11 cellular contexts compared by ENCODE assay signal in the genomic region with DNA sequence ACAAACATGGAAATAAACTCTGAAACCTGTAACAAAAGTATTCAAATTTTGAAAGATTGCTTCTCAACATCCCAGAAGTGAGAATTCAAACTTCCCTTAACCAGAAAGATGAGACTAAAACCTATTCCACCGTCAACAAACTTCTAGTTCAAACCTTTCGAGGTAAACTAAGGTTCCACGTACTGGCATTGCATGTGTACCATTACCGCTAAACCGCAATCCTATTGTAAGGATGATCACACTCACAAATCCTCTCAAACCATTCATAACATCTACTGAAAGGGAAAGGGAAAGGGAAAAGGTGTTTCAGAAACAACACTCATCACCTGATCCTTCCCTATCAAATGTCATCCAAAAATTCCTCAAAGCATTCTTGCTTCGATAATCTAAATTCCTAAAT. TPM values are rescaled to one million over a fixed set of nuclear protein-coding genes. Genes with fewer than 3 reads are reported as not detected.
DNase-seq lines count a peak whose midpoint lies in the region; ATAC-seq and TF ChIP-seq lines count a peak whose summit lies in the region.
"Had no signal": no experiment of that assay in that cellular context is flagged by ENCODE, and none has a peak within 500 bp of the region (broad histone marks: within the 10 kb centered on the region; RNA-seq: fewer than 3 reads in every experiment).

No MANE protein-coding gene starts in this region.

- TF ChIP-seq CTCF in gastroesophageal sphincter (IDR thresholded peaks at IDR 0.05) (no peak), stomach (IDR thresholded peaks at IDR 0.05) (no peak), GM20000 (IDR thresholded peaks at IDR 0.05; ENCODE audit: extremely low read depth, missing control alignments) (no peak)

- H3K4me1 ChIP-seq in gastroesophageal sphincter (peaks cover 6 to 77% (median 14%) of the 10 kb centered on the region in 3 donors), stomach (peaks cover 27 to 82% (median 67%) of the 10 kb centered on the region in 4 donors)

- TF ChIP-seq EP300 in gastroesophageal sphincter (IDR thresholded peaks at IDR 0.05) (no peak), stomach (IDR thresholded peaks at IDR 0.05) (no peak)

- peaks cover 35% of the 10 kb centered on the region for H3K4me1 Mint-ChIP-seq in activated T-helper 1 cell treated with anti-CD3 and anti-CD28 coated beads, Interleukin-12 subunit alpha, Interleukin-12 subunit beta, Interleukin-2, Interleukin-4 antibody, amounts not matched to agents 30 ng/mL and 10 ng/mL and 1 ng/mL, durations not matched to agents 14 hours and 24 hours and 36 hours (ENCODE audit: low read depth)

- WGBS in gastroesophageal sphincter (ENCODE audit: low coverage in 1 of 2), 2 donors, result 76% methylated on average over 6 of the region's 6 CpGs
- WGBS in stomach, 5 donors, result 62 to 75% (median 69%) methylated on average over 6 of the region's 6 CpGs

- peak overlapping the region in 1 of 2 donors; percentile 89 for H3K4me3 ChIP-seq in gastroesophageal sphincter
- H3K4me3 ChIP-seq in stomach, result peak overlapping the region; percentile 93 to 100 (median 97)

- H3K27me3 Mint-ChIP-seq in activated T-helper 1 cell treated with anti-CD3 and anti-CD28 coated beads, Interleukin-12 subunit alpha, Interleukin-12 subunit beta, Interleukin-2, Interleukin-4 antibody, amounts not matched to agents 30 ng/mL and 10 ng/mL and 1 ng/mL, durations not matched to agents 14 hours and 24 hours and 36 hours (ENCODE audit: insufficient read depth), result peaks cover 2% of the 10 kb centered on the region

- H3K36me3 ChIP-seq in gastroesophageal sphincter (no peaks in the 10 kb centered on the region), stomach (no peaks in the 10 kb centered on the region)

- no peaks in the 10 kb centered on the region for H3K9me3 ChIP-seq in gastroesophageal sphincter
- no peaks in the 10 kb centered on the region for H3K9me3 ChIP-seq in stomach

- no peaks in the 10 kb centered on the region for H3K9me3 Mint-ChIP-seq in activated T-helper 1 cell treated with anti-CD3 and anti-CD28 coated beads, Interleukin-12 subunit alpha, Interleukin-12 subunit beta, Interleukin-2, Interleukin-4 antibody, amounts not matched to agents 30 ng/mL and 10 ng/mL and 1 ng/mL, durations not matched to agents 14 hours and 24 hours and 36 hours

- TF ChIP-seq POLR2A in gastroesophageal sphincter (IDR thresholded peaks at IDR 0.05), result no peak
- TF ChIP-seq POLR2A in stomach (IDR thresholded peaks at IDR 0.05), result no peak

- H3K27ac Mint-ChIP-seq in activated T-helper 1 cell treated with anti-CD3 and anti-CD28 coated beads, Interleukin-12 subunit alpha, Interleukin-12 subunit beta, Interleukin-2, Interleukin-4 antibody, amounts not matched to agents 30 ng/mL and 10 ng/mL and 1 ng/mL, durations not matched to agents 14 hours and 24 hours and 36 hours, result no peak overlapping the region

- ATAC-seq in gastroesophageal sphincter, result no peak
- no peak for ATAC-seq in HG03460 (IDR thresholded peaks at IDR 0.05; ENCODE audit: unreplicated experiment)

- peak overlapping the region in 3 of 4 donors; percentile 97 to 99 (median 99) for H3K27ac ChIP-seq in gastroesophageal sphincter
- peak overlapping the region in 4 of 5 donors; percentile 99 to 100 (median 99) for H3K27ac ChIP-seq in stomach

- H3K36me3 Mint-ChIP-seq in activated T-helper 1 cell treated with anti-CD3 and anti-CD28 coated beads, Interleukin-12 subunit alpha, Interleukin-12 subunit beta, Interleukin-2, Interleukin-4 antibody, amounts not matched to agents 30 ng/mL and 10 ng/mL and 1 ng/mL, durations not matched to agents 14 hours and 24 hours and 36 hours (ENCODE audit: low read depth), result no peaks in the 10 kb centered on the region

- intact Hi-C loops in activated T-helper 1 cell treated with anti-CD3 and anti-CD28 coated beads, Interleukin-12 subunit alpha, Interleukin-12 subunit beta, Interleukin-2, Interleukin-4 antibody, amounts not matched to agents 30 ng/mL and 10 ng/mL and 1 ng/mL, durations not matched to agents 14 hours and 24 hours and 36 hours (cut with micrococcal nuclease), result loop anchor here (5.0 kb wide), 6 partner anchors 39 to 859 kb away; a partner anchor contains a TSS
- intact Hi-C loops in stomach (cut with DNase I; ENCODE audit: low total_unique reads), result loop anchor here (10.0 kb wide), 1 partner anchor 106 kb away; no protein-coding TSS in a partner anchor

- H3K27me3 ChIP-seq in gastroesophageal sphincter (no peaks in the 10 kb centered on the region), stomach (no peaks in the 10 kb centered on the region)

- DNase-seq in NCI-H2107 treated with DMSO at 0.1 percent for 48 hours (lab: John Stamatoyannopoulos, UW; ENCODE audit: unreplicated experiment) (peak; percentile 22), NCI-H2107 (lab: John Stamatoyannopoulos, UW) (no peak), stomach (no peak), ecto neural progenitor cell (ENCODE audit: low spot score) (no peak), GM20000 (ENCODE audit: low spot score) (no peak)
- DNase-seq in activated T-helper 1 cell treated with anti-CD3 and anti-CD28 coated beads, Interleukin-12 subunit alpha, Interleukin-12 subunit beta, Interleukin-2, Interleukin-4 antibody, amounts not matched to agents 30 ng/mL and 10 ng/mL and 1 ng/mL, durations not matched to agents 14 hours and 24 hours and 36 hours (ENCODE audit: low spot score), result no peak
- DNase-seq: activated CD8-positive, alpha-beta memory T cell treated with anti-CD3 and anti-CD28 coated beads, Interleukin-2, amount 50 U/mL, for 4 hours; HCEC 1CT; Kasumi-1 had no signal

- H3K4me3 Mint-ChIP-seq in activated T-helper 1 cell treated with anti-CD3 and anti-CD28 coated beads, Interleukin-12 subunit alpha, Interleukin-12 subunit beta, Interleukin-2, Interleukin-4 antibody, amounts not matched to agents 30 ng/mL and 10 ng/mL and 1 ng/mL, durations not matched to agents 14 hours and 24 hours and 36 hours, result peak overlapping the region; percentile 84

RNA-seq across cellular contexts. Expression of a gene that starts 3.1 kb away (rescaled TPM):
- total RNA-seq in activated T-helper 1 cell treated with anti-CD3 and anti-CD28 coated beads, Interleukin-12 subunit alpha, Interleukin-12 subunit beta, Interleukin-2, Interleukin-4 antibody, amounts not matched to agents 30 ng/mL and 10 ng/mL and 1 ng/mL, durations not matched to agents 14 hours and 24 hours and 36 hours, result 14.9 and 15.9 TPM in 2 replicates
- total RNA-seq in gastroesophageal sphincter, result 10 to 100 TPM; 20.1 to 26.2 (median 21.9) TPM
- 10 to 100 TPM; 28.6 to 46.8 (median 36.5) TPM for total RNA-seq in stomach
- polyA plus RNA-seq in stomach, result 10 to 100 TPM in 1 of 3 donors, 1 to 10 TPM in 2; 8.0 to 14.8 (median 9.4) TPM
